ENCODE assay signal across 9 cellular contexts in genomic region chr9:112754578-112754977, GRCh38. TPM values are rescaled to one million over a fixed set of nuclear protein-coding genes. Genes with fewer than 3 reads are reported as not detected.
A peak's percentile ranks its signal among the peaks of the same experiment; 100 is the strongest.
DNase-seq lines count a peak whose midpoint lies in the region; ATAC-seq lines count a peak whose summit lies in the region.
"Had no signal": no experiment of that assay in that cellular context is flagged by ENCODE, and none has a peak within 500 bp of the region (broad histone marks: within the 10 kb centered on the region; RNA-seq: fewer than 3 reads in every experiment).

No MANE protein-coding gene starts in this region.

- no peak overlapping the region for H2BK15ac ChIP-seq in mesendoderm (replicated peaks; ENCODE audit: low read depth)

- H3K36me3 ChIP-seq in CD4-positive, alpha-beta memory T cell (ENCODE audit: insufficient read depth, low read length) = no peaks in the 10 kb centered on the region
- no peaks in the 10 kb centered on the region for H3K36me3 ChIP-seq in mesendoderm (ENCODE audit: control insufficient read depth, insufficient read depth, low read length)

- peak overlapping the region; percentile 58 for H3K56ac ChIP-seq in mesendoderm (ENCODE audit: low read length)

- peaks cover 72% of the 10 kb centered on the region for H3K4me1 ChIP-seq in CD4-positive, alpha-beta memory T cell (ENCODE audit: insufficient read depth, low read length)
- peaks cover 16% of the 10 kb centered on the region for H3K4me1 ChIP-seq in mesendoderm (ENCODE audit: control insufficient read depth, low read depth, low read length)

- no peak overlapping the region for H3K9ac ChIP-seq in mesendoderm (ENCODE audit: low read length)

- no peak overlapping the region for H2AK5ac ChIP-seq in mesendoderm (ENCODE audit: low read length)

- H3K27ac ChIP-seq in CD4-positive, alpha-beta memory T cell (ENCODE audit: low read depth, low read length) = no peak overlapping the region
- H3K27ac ChIP-seq in mesendoderm (ENCODE audit: low read depth, low read length) = peak overlapping the region; percentile 46

- H3K27ac Mint-ChIP-seq in CD4-positive, alpha-beta memory T cell = peak overlapping the region; percentile 70 to 93 (median 88)

- intact Hi-C loops in CD4-positive, alpha-beta memory T cell (cut with micrococcal nuclease) = loop anchor here (1.0 to 10.0 kb wide), 5 partner anchors 36 to 1120 kb away; partner anchors contain the start of genes DNAJC25, INIP and PTBP3
- intact Hi-C loops in sciatic nerve (cut with DNase I) = no loop called here

- DNase-seq in CD4-positive, alpha-beta memory T cell = peak; percentile 66 to 79 (median 71)
- DNase-seq in activated T-helper 1 cell treated with Interleukin-2 at 50 U/mL for 16 hours (ENCODE audit: low read depth) (peak; percentile 7), mesendoderm (peak; percentile 97), sciatic nerve (ENCODE audit: low spot score) (no peak), pons (ENCODE audit: low spot score) (no peak), Ammon's horn (ENCODE audit: low spot score) (no peak)

- H4K5ac ChIP-seq in mesendoderm (ENCODE audit: low read length) = no peak overlapping the region

- no peaks in the 10 kb centered on the region for H3K9me3 ChIP-seq in CD4-positive, alpha-beta memory T cell (ENCODE audit: control insufficient read depth in 1 of 2, low read length in 2 of 2)

- H3K18ac ChIP-seq in mesendoderm (ENCODE audit: low read length) = no peak overlapping the region

- WGBS in mesendoderm (ENCODE audit: extremely low coverage, insufficient coverage, low lambda C conversion rate) = no CpG with 5 or more reads among the region's 3 CpGs

- H3K36me3 Mint-ChIP-seq in CD4-positive, alpha-beta memory T cell = peaks cover 0 to 12% of the 10 kb centered on the region in 2 donors

- H3K23ac ChIP-seq in mesendoderm (ENCODE audit: low read length) = no peak overlapping the region

- H3K4me2 ChIP-seq in mesendoderm (ENCODE audit: low read length) = no peak overlapping the region

- H3K4me1 Mint-ChIP-seq in CD4-positive, alpha-beta memory T cell = peaks cover 60 to 83% (median 69%) of the 10 kb centered on the region in 4 donors

- H3K4ac ChIP-seq in mesendoderm (ENCODE audit: low read depth, low read length) = no peak overlapping the region

- no peak overlapping the region for H3K4me3 ChIP-seq in CD4-positive, alpha-beta memory T cell (ENCODE audit: low read length in 2 of 2)
- H3K4me3 ChIP-seq in mesendoderm (ENCODE audit: low read length) = no peak overlapping the region

- no peaks in the 10 kb centered on the region for H3K27me3 ChIP-seq in CD4-positive, alpha-beta memory T cell (ENCODE audit: insufficient read depth, low read length)
- no peaks in the 10 kb centered on the region for H3K27me3 ChIP-seq in mesendoderm (ENCODE audit: insufficient read depth, low read length, poor library complexity)

- no peaks in the 10 kb centered on the region for H3K9me3 Mint-ChIP-seq in CD4-positive, alpha-beta memory T cell

- H3K79me1 ChIP-seq in mesendoderm (ENCODE audit: low read length) = no peaks in the 10 kb centered on the region

- H3K79me2 ChIP-seq in mesendoderm (ENCODE audit: control insufficient read depth, insufficient read depth, low read length) = no peaks in the 10 kb centered on the region

- ATAC-seq in HG02610 (IDR thresholded peaks at IDR 0.05; ENCODE audit: unreplicated experiment) (peak; percentile 36), sciatic nerve (no peak), HG02678 (IDR thresholded peaks at IDR 0.05; ENCODE audit: unreplicated experiment) (no peak)
- ATAC-seq: Panc1 had no signal

- H2BK5ac ChIP-seq in mesendoderm (ENCODE audit: low read length) = no peak overlapping the region

- H4K8ac ChIP-seq in mesendoderm (ENCODE audit: low read depth, low read length) = no peak overlapping the region

- no peak overlapping the region for H2BK120ac ChIP-seq in mesendoderm (ENCODE audit: low read depth, low read length)

- H3K4me3 Mint-ChIP-seq in CD4-positive, alpha-beta memory T cell = peak overlapping the region; percentile 48 to 84 (median 62)

- CTCF ChIA-PET in CD4-positive, alpha-beta memory T cell (lab: Charles Lee; ENCODE audit: partially characterized antibody) = no interaction called here

- H3K27me3 Mint-ChIP-seq in CD4-positive, alpha-beta memory T cell = no peaks in the 10 kb centered on the region

- POLR2A ChIA-PET in CD4-positive, alpha-beta memory T cell (lab: Charles Lee; ENCODE audit: partially characterized antibody) = no interaction called here

RNA-seq across cellular contexts. Expression of gene SNX30, which starts 4.0 kb away (rescaled TPM):
- 10 to 100 TPM; 10.8 to 10.9 TPM for total RNA-seq in CD4-positive, alpha-beta memory T cell
- 1 to 10 TPM in 1 of 2 donors, under 1 TPM in 1; 0.73 to 3.9 TPM for polyA plus RNA-seq in CD4-positive, alpha-beta memory T cell
- polyA plus RNA-seq in mesendoderm (2013, experiment 1 of 2) = 6.5 TPM
- polyA plus RNA-seq in mesendoderm (2013, experiment 2 of 2) = 6.7 TPM
- total RNA-seq in sciatic nerve = 10.7 TPM

RNA-seq across cellular contexts. Expression of gene INIP, which starts 36.7 kb away (rescaled TPM):
- 10 to 100 TPM; 25.2 to 33.4 TPM for total RNA-seq in CD4-positive, alpha-beta memory T cell
- polyA plus RNA-seq in CD4-positive, alpha-beta memory T cell = 10 to 100 TPM; 43.0 to 44.6 TPM
- polyA plus RNA-seq in mesendoderm (2013, experiment 1 of 2) = 9.2 TPM
- polyA plus RNA-seq in mesendoderm (2013, experiment 2 of 2) = 9.4 TPM
- total RNA-seq in sciatic nerve = 23.5 TPM

Comparison
In these comparisons a context has a peak if more than half of its experiments do, and no peak if none do; other contexts are left out.
1. DNase-seq: peak in CD4-positive, alpha-beta memory T cell (5 of 5), activated T-helper 1 cell treated with Interleukin-2 at 50 U/mL for 16 hours (single experiment) and mesendoderm (single experiment); none in sciatic nerve (single experiment), pons (single experiment) and Ammon's horn (single experiment).